Comparison of ENCODE assay signal across 8 cellular contexts in the genomic region with DNA sequence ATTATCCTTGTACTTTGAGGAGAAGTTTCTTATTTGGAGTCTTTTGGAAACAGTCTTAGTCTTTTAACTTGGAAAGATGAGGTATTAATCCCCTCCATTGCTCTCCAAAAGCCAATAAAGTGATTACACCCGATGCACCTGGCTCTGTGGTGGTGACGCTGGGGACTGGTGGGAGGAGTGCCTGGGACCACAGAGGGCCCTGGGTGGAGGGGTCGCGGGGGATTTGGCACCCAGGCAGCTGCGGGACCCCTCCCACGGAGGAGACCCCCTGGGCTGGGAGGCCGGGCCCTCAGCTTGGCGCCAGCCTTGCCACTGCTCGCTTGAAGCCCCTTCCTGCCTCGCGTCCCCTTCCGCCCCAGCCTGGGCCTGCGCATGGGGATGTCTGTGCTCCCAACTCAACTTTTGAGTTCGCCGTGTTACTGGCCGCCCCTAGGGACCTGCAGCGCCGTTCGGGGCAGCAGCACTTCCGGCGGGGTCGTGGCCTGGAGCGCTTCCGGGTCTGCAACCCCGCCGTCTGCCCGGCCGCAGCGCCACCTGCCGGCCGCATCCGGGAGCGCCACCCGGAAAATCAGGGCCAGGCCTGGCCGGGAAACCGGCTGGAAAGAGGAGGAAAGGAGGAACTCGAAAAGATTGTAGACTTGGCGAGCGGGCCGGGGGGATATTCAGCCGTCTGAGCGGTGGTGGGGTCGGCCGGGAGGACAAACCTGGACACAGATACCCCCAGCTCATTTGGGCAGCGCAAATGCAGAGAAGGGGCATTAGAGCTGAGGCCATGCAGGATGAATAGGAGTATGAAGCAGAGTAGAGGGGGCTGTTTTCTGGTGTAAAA. TPM values are rescaled to one million over a fixed set of nuclear protein-coding genes. Genes with fewer than 3 reads are reported as not detected.
A peak's percentile ranks its signal among the peaks of the same experiment; 100 is the strongest.
DNase-seq lines count a peak whose midpoint lies in the region; ATAC-seq and TF ChIP-seq lines count a peak whose summit lies in the region.

No MANE protein-coding gene starts in this region.

- intact Hi-C loops in left cardiac atrium (cut with DNase I) (loop anchor here in 1 of 2 donors (2.0 to 5.0 kb wide), 3 partner anchors 36 to 117 kb away; a partner anchor contains a TSS), psoas muscle (cut with DNase I) (loop anchor here (2.0 to 10.0 kb wide), 4 partner anchors 37 to 119 kb away; a partner anchor contains a TSS)

- no peak overlapping the region for H2AFZ ChIP-seq in SU-DHL-6 (ENCODE audit: low read depth, low read length, severe bottlenecking)

- H3K4me3 ChIP-seq in SU-DHL-6 (ENCODE audit: insufficient read depth, low read length, poor library complexity, severe bottlenecking) (peak overlapping the region; percentile 77), psoas muscle (peak overlapping the region; percentile 97)

- H3K36me3 ChIP-seq in SU-DHL-6 (ENCODE audit: low read length) (peaks cover 3% of the 10 kb centered on the region; the same call in 1 of the 2 replicates), psoas muscle (ENCODE audit: insufficient read depth in 1 of 2, low read depth in 1 of 2) (peaks cover 0 to 28% of the 10 kb centered on the region in 2 donors)

- peak overlapping the region; percentile 99 for H3K9ac ChIP-seq in SU-DHL-6 (ENCODE audit: low read length)

- peaks cover 31% of the 10 kb centered on the region for H3F3A ChIP-seq in SU-DHL-6 (ENCODE audit: insufficient read depth)

- ATAC-seq in left cardiac atrium = peak; percentile 3 to 12
- peak; percentile 13 to 32 (median 20) for ATAC-seq in psoas muscle
- no peak for ATAC-seq in GM21528 (IDR thresholded peaks at IDR 0.05; ENCODE audit: low FRiP score, unreplicated experiment)

- peak overlapping the region; percentile 94 for H3K4me2 ChIP-seq in SU-DHL-6 (ENCODE audit: low read depth, low read length, poor library complexity, severe bottlenecking)

- H3K27ac ChIP-seq in SU-DHL-6 (ENCODE audit: low read depth, low read length) (peak overlapping the region; percentile 92), psoas muscle (peak overlapping the region; percentile 99)

- TF ChIP-seq CTCF in SU-DHL-6 (IDR thresholded peaks at IDR 0.05; ENCODE audit: insufficient read depth, low read length, poor library complexity, severe bottlenecking) (peak; percentile 99), psoas muscle (IDR thresholded peaks at IDR 0.05) (peak; percentile 95)

- H4K20me1 ChIP-seq in SU-DHL-6 (ENCODE audit: low read depth, low read length) = peaks cover 6% of the 10 kb centered on the region; the same call in 1 of the 2 replicates

- H3K9me2 ChIP-seq in SU-DHL-6 (replicated peaks; ENCODE audit: insufficient read depth, low read length) = no peaks in the 10 kb centered on the region

- no peaks in the 10 kb centered on the region for H3K27me3 ChIP-seq in SU-DHL-6 (ENCODE audit: low read length)
- no peaks in the 10 kb centered on the region for H3K27me3 ChIP-seq in psoas muscle (ENCODE audit: insufficient read depth in 3 of 3, low read length in 2 of 3)

- DNase-seq in NCI-H2081 (lab: John Stamatoyannopoulos, UW) (peak; percentile 47 to 61), NCI-H2081 treated with DMSO at 0.1 percent for 48 hours (lab: John Stamatoyannopoulos, UW) (no peak), LoVo (ENCODE audit: low spot score) (peak; percentile 73), left cardiac atrium (peak; percentile 83), psoas muscle (peak; percentile 84 to 91)
- DNase-seq in activated naive CD8-positive, alpha-beta T cell treated with anti-CD3 and anti-CD28 coated beads, Interleukin-2, amount 50 U/mL, for 16 hours (ENCODE audit: low read depth, low spot score) = peak; percentile 53

- WGBS in psoas muscle, 3 donors = 8 to 11% (median 11%) methylated on average over 45 of the region's 45 CpGs

- H3K9me3 ChIP-seq in SU-DHL-6 (ENCODE audit: insufficient read depth, low read length) (no peaks in the 10 kb centered on the region), psoas muscle (no peaks in the 10 kb centered on the region)

- H3K79me2 ChIP-seq in SU-DHL-6 (ENCODE audit: insufficient read depth, low read length) = peaks cover 42% of the 10 kb centered on the region

- peaks cover 49% of the 10 kb centered on the region for H3K4me1 ChIP-seq in psoas muscle

RNA-seq across cellular contexts. Expression of a gene that starts 8.4 kb away (rescaled TPM):
- total RNA-seq in left cardiac atrium (1 to 10 TPM; 1.0 to 2.3 TPM), psoas muscle (under 1 TPM; 0.12 to 0.20 (median 0.14) TPM)
- polyA plus RNA-seq in psoas muscle = under 1 TPM in 2 of 3 donors, not detected in 1; 0.01 to 0.08 TPM

RNA-seq across cellular contexts. Expression of a gene that starts 17.4 kb away (rescaled TPM):
- under 1 TPM in 1 of 2 donors, not detected in 1; 0.27 TPM for total RNA-seq in left cardiac atrium
- 100 to 1,000 TPM; 107 to 191 (median 162) TPM for total RNA-seq in psoas muscle
- 100 to 1,000 TPM; 110 to 271 (median 130) TPM for polyA plus RNA-seq in psoas muscle

RNA-seq across cellular contexts. Expression of a gene that starts 24.4 kb away (rescaled TPM):
- total RNA-seq in left cardiac atrium = 1 to 10 TPM in 1 of 2 donors, under 1 TPM in 1; 0.80 to 1.6 TPM
- 1 to 10 TPM; 1.9 to 3.6 (median 2.7) TPM for total RNA-seq in psoas muscle
- 1 to 10 TPM in 1 of 3 donors, under 1 TPM in 2; 0.38 to 2.4 (median 0.53) TPM for polyA plus RNA-seq in psoas muscle

RNA-seq across cellular contexts. Expression of a gene that starts 34.4 kb away (rescaled TPM):
- total RNA-seq in left cardiac atrium (not detected), psoas muscle (not detected)
- polyA plus RNA-seq in psoas muscle = under 1 TPM in 1 of 3 donors, not detected in 2; 0.04 TPM

RNA-seq across cellular contexts. Expression of a gene that starts 36.9 kb away (rescaled TPM):
- total RNA-seq in left cardiac atrium (10 to 100 TPM; 28.8 to 34.4 TPM), psoas muscle (10 to 100 TPM; 31.1 to 46.8 (median 40.2) TPM)
- polyA plus RNA-seq in psoas muscle = 10 to 100 TPM; 25.9 to 33.6 (median 28.9) TPM

Comparison
In these comparisons a context has a peak if more than half of its experiments do, and no peak if none do; other contexts are left out.
1. RNA of a gene that starts 17.4 kb away (total RNA-seq): 107 to 191 TPM in psoas muscle; 0.27 TPM in left cardiac atrium; every median in the first group is over 10 times any median in the second.